1 cellular context compared by ENCODE assay signal in genomic region chr11:47591764-47592163, GRCh38.
TF ChIP-seq lines count a peak whose summit lies in the region.

No MANE protein-coding gene starts in this region.

TF ChIP-seq in H1, 55 proteins besides CTCF, POLR2A, EP300 and RAD21:
- TF ChIP-seq BRCA1 (IDR thresholded peaks at IDR 0.05; ENCODE audit: low read depth, low read length) (no peak), TCF12 (IDR thresholded peaks at IDR 0.05; ENCODE audit: low read depth, low read length) (no peak), SP2 (IDR thresholded peaks at IDR 0.05; ENCODE audit: low read length) (no peak)
